25 cellular contexts compared by ENCODE assay signal in genomic region chr10:82622478-82622877, GRCh38.
"Had no signal": no experiment of that assay in that cellular context is flagged by ENCODE, and none has a peak within 500 bp of the region (broad histone marks: within the 10 kb centered on the region; RNA-seq: fewer than 3 reads in every experiment).

No MANE protein-coding gene starts in this region.

- H3K4me1 ChIP-seq: neural progenitor cell, parathyroid adenoma, psoas muscle, right lobe of liver, thyroid gland, tibial nerve, upper lobe of left lung, uterus had no signal

- H3K9ac ChIP-seq: neural progenitor cell, parathyroid adenoma had no signal

- ATAC-seq: natural killer cell; psoas muscle; right cardiac atrium; right lobe of liver; stimulated activated effector memory CD8-positive, alpha-beta T cell treated with anti-CD3 and anti-CD28 coated beads, Interleukin-12 subunit alpha, Interleukin-12 subunit beta, amount 100 ng/mL, for 72 hours; stimulated activated naive B cell treated with anti-CD40 and anti-IgM and Interleukin-4, amounts not matched to agents 10 μg/mL and 1 μg/mL and 100 μg/mL, for 72 hours had no signal

- H3K79me2 ChIP-seq: parathyroid adenoma had no signal

- H3K36me3 ChIP-seq: neural progenitor cell, ovary, right lobe of liver, sigmoid colon, stomach, thoracic aorta, thyroid gland, tibial nerve, upper lobe of left lung, uterus had no signal

- H3K4me2 ChIP-seq: neural progenitor cell had no signal

- H3K27me3 ChIP-seq: neural progenitor cell, ovary, right lobe of liver, sigmoid colon, stomach, thyroid gland, tibial nerve, upper lobe of left lung, uterus had no signal

- H3K9me3 ChIP-seq: ovary, psoas muscle, right lobe of liver, sigmoid colon, stomach, thoracic aorta, thyroid gland, tibial nerve, upper lobe of left lung, uterus had no signal

- FAIRE-seq: small intestine had no signal

- H3K27ac ChIP-seq: neural progenitor cell, ovary, parathyroid adenoma, psoas muscle, right lobe of liver, sigmoid colon, stomach, thoracic aorta, thyroid gland, tibial nerve, upper lobe of left lung, uterus had no signal

- DNase-seq: natural killer cell; occipital lobe; ovary; posterior cingulate gyrus; psoas muscle; right cardiac atrium; right lobe of liver; sigmoid colon; small intestine; stimulated activated CD4-positive, alpha-beta T cell treated with anti-CD3 and anti-CD28 coated beads, Interleukin-15, amount 100 ng/mL, for 24 hours; stimulated activated CD4-positive, alpha-beta T cell treated with anti-CD3 and anti-CD28 coated beads, Interleukin-2, amount 100 ng/mL, for 24 hours; stimulated activated CD4-positive, alpha-beta T cell treated with anti-CD3 and anti-CD28 coated beads, Interleukin-2, amount 100 ng/mL, for 48 hours; stimulated activated CD4-positive, alpha-beta T cell treated with anti-CD3 and anti-CD28 coated beads, Interleukin-4, amount 100 ng/mL, for 24 hours; stimulated activated naive B cell treated with anti-CD40 and anti-IgM and Interleukin-4, amounts not matched to agents 10 μg/mL and 1 μg/mL and 100 μg/mL, for 72 hours; stimulated activated naive CD4-positive, alpha-beta T cell treated with Interleukin-2 at 50 U/mL for 16 hours; stomach; thyroid gland; trophoblast cell; upper lobe of left lung; uterus had no signal

- H3K4me3 ChIP-seq: neural progenitor cell, ovary, psoas muscle, right lobe of liver, sigmoid colon, stomach, thoracic aorta, thyroid gland, tibial nerve, upper lobe of left lung, uterus had no signal
